Comparison of ENCODE assay signal across 15 cellular contexts in the genomic region with DNA sequence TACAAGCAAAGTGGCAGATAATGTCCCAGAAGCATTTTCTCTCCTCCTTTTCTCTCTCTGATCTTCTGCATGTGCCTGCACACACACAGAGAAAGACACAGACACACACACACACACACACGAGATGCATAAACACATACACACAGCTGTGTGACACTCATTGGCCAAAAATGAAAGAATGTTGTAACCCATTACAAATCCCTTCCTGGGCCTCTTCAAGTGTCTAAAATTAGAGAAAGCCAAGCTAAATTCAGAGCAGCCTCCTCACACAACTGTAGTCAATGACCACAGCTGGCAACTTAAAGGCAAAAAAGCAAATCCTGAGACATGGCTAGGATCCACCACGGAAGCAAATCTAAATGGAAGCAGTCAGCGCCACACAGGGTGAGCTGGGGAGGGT.
A peak's percentile ranks its signal among the peaks of the same experiment; 100 is the strongest.
DNase-seq lines count a peak whose midpoint lies in the region; FAIRE-seq and TF ChIP-seq lines count a peak whose summit lies in the region.
"Had no signal": no experiment of that assay in that cellular context is flagged by ENCODE, and none has a peak within 500 bp of the region (broad histone marks: within the 10 kb centered on the region; RNA-seq: fewer than 3 reads in every experiment).

No MANE protein-coding gene starts in this region.

- no peak for TF ChIP-seq POLR2A in GM12891 (IDR thresholded peaks at IDR 0.05; ENCODE audit: low read depth, low read length)

- in situ Hi-C loops in astrocyte of the cerebellum (cut with HindIII; ENCODE audit: low sequenced_read_pairs), result no loop called here

- TF ChIP-seq CTCF in BJ (IDR thresholded peaks at IDR 0.05; ENCODE audit: insufficient read depth, low read depth, low read length), result no peak
- TF ChIP-seq CTCF in astrocyte of the cerebellum (IDR thresholded peaks at IDR 0.05; ENCODE audit: low read depth, low read length, missing control alignments), result no peak
- TF ChIP-seq CTCF in GM10248 (IDR thresholded peaks at IDR 0.05; ENCODE audit: control extremely low read depth, extremely low read depth, low read depth, missing control alignments), result no peak

- no peak overlapping the region for H3K4me3 ChIP-seq in BJ (ENCODE audit: low read depth, low read length)
- no peak overlapping the region for H3K4me3 ChIP-seq in astrocyte of the cerebellum (ENCODE audit: low read depth, low read length)
- H3K4me3 ChIP-seq: sigmoid colon had no signal

- no peaks in the 10 kb centered on the region for H3K27me3 ChIP-seq in BJ (ENCODE audit: control insufficient read depth, insufficient read depth, low read length)
- H3K27me3 ChIP-seq: sigmoid colon had no signal

- POLR2A ChIA-PET in BJ (lab: Charles Lee) (interaction anchor here (0.5 kb wide), 1 partner anchor 83 kb away, joined by 4 read pairs; no protein-coding TSS in a partner anchor), GM10248 (lab: Yijun Ruan, JAX) (no interaction called here)

- peak; percentile 71 for DNase-seq in BJ (ENCODE audit: low read depth)
- peak; percentile 11 for DNase-seq in HT1080 (ENCODE audit: low read depth)
- DNase-seq in astrocyte of the cerebellum (ENCODE audit: low read depth), result peak; percentile 5
- DNase-seq in kidney tubule cell (ENCODE audit: low spot score), result peak; percentile 3
- DNase-seq in NCI-H1930 (lab: John Stamatoyannopoulos, UW), result no peak
- DNase-seq in NCI-H2081 treated with DMSO at 0.1 percent for 48 hours (lab: John Stamatoyannopoulos, UW), result no peak
- DNase-seq in GM10248 (ENCODE audit: extremely low spot score), result no peak
- no peak for DNase-seq in GM12891 (ENCODE audit: insufficient read length, low spot score)
- DNase-seq: activated B cell treated with CpG ODN at 0.5 μM for 24 hours; activated naive CD8-positive, alpha-beta T cell treated with anti-CD3 and anti-CD28 coated beads, Interleukin-2, amount 50 U/mL, for 24 hours; CD8-positive, alpha-beta memory T cell; NCI-H1436 treated with DMSO at 0.1 percent for 48 hours; NCI-H748 treated with DMSO at 0.1 percent for 48 hours; sigmoid colon; SK-N-SH had no signal

- no peaks in the 10 kb centered on the region for H3K36me3 ChIP-seq in BJ (ENCODE audit: control insufficient read depth, insufficient read depth, low read length)
- H3K36me3 ChIP-seq: sigmoid colon had no signal

- CTCF ChIA-PET in BJ (lab: Yijun Ruan, JAX) (interaction anchor here (0.5 kb wide), 1 partner anchor 10 kb away, joined by 3 read pairs; no protein-coding TSS in a partner anchor), GM10248 (lab: Yijun Ruan, JAX) (no interaction called here)

- FAIRE-seq in GM12891 (lab: Jason Lieb, UNC), result no peak

TF ChIP-seq in GM12891, 5 proteins besides CTCF, POLR2A, EP300 and RAD21:
- TF ChIP-seq TAF1 (IDR thresholded peaks at IDR 0.05; ENCODE audit: low read depth, low read length) (no peak), SPI1 (IDR thresholded peaks at IDR 0.05; ENCODE audit: low read depth, low read length) (no peak), POLR2AphosphoS5 (IDR thresholded peaks at IDR 0.05; ENCODE audit: low read depth, low read length) (no peak), PAX5 (IDR thresholded peaks at IDR 0.05; ENCODE audit: insufficient read depth, low read length, severe bottlenecking) (no peak), POU2F2 (IDR thresholded peaks at IDR 0.05; ENCODE audit: low read depth, low read length) (no peak)

Comparison
In these comparisons a context has a peak if more than half of its experiments do, and no peak if none do; other contexts are left out.
1. DNase-seq: peak in BJ (single experiment), HT1080 (single experiment), astrocyte of the cerebellum (single experiment) and kidney tubule cell (single experiment); none in NCI-H1930 (0 of 2), NCI-H2081 treated with DMSO at 0.1 percent for 48 hours (single experiment), GM10248 (single experiment) and GM12891 (single experiment).